In the genomic region with DNA sequence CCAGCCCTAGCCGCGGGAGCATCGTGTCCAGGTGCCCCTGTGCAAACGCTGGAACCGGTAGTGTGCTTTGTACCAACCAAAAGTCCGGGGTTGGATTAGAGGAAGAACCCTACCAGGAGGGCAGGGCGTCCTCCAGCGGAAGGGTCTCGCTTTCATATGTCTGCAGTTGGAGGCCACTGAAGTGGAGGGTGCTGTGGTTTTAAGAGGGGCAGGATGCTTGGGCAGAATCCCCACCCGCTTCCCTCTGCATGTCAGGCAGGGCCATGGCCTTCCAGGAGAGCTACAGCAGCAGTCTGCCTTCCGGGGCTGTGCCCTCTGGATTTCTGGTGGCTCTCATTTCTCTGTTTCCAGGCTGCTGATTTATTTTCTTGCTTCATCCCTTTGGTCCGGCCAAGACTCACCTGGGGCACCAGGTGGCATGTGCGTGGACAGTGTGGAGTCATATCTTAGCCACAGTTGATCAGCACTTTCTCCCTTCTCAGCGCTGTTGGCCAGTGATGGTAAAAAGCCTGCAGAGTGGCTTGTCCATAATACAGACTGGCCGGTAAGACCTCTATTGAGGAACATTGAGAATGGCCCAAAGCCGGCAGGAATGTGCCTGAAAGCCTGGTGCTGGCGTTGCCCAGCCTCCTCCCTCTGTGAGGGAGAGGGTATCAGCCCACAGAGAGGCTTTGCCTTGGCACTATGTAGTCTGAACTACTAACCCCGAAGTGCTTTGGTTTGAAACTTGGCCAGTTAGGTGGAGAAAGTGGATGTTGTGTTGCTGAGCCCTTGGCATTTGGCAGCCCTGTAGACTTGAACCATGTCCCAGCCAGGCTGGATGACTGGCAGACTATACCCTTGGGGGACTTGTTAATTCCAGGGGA, we compare ENCODE assay signal across 8 cellular contexts. TPM values are rescaled to one million over a fixed set of nuclear protein-coding genes. Genes with fewer than 3 reads are reported as not detected.
A peak's percentile ranks its signal among the peaks of the same experiment; 100 is the strongest.
DNase-seq lines count a peak whose midpoint lies in the region; ATAC-seq, FAIRE-seq and TF ChIP-seq lines count a peak whose summit lies in the region.

No MANE protein-coding gene starts in this region.

- no peaks in the 10 kb centered on the region for H3K9me1 ChIP-seq in keratinocyte (ENCODE audit: control insufficient read depth, extremely low read depth, insufficient read depth, low read length)

- H3K4me1 ChIP-seq in adrenal gland (replicated peaks in 1 of 2) (peaks cover 12 to 19% of the 10 kb centered on the region in 2 donors), keratinocyte (ENCODE audit: control insufficient read depth, extremely low read depth, insufficient read depth, low read length) (peaks cover 19% of the 10 kb centered on the region), testis (peaks cover 10% of the 10 kb centered on the region)

- H3K9me3 ChIP-seq in adrenal gland (replicated peaks in 1 of 3) (no peaks in the 10 kb centered on the region), keratinocyte (ENCODE audit: control insufficient read depth, low read depth, low read length) (no peaks in the 10 kb centered on the region), testis (no peaks in the 10 kb centered on the region)

- CTCF ChIA-PET in activated CD8-positive, alpha-beta memory T cell treated with anti-CD3 and anti-CD28 coated beads, Interleukin-2, amount 10 ng/mL, durations not matched to agents 7 days and 5 days (lab: Charles Lee), result no interaction called here

- intact Hi-C loops in adrenal gland (cut with DNase I) (loop anchor here (10.0 kb wide), 1 partner anchor 361 kb away; no protein-coding TSS in a partner anchor), testis (cut with DNase I; ENCODE audit: low total_unique reads) (no loop called here)

- no peaks in the 10 kb centered on the region for H3K9me3 Mint-ChIP-seq in activated CD8-positive, alpha-beta memory T cell treated with anti-CD3 and anti-CD28 coated beads, Interleukin-2, amount 10 ng/mL, durations not matched to agents 7 days and 5 days (ENCODE audit: low read depth)

- TF ChIP-seq CTCF in adrenal gland (IDR thresholded peaks at IDR 0.05) (peak in 1 of 6 experiments; percentile 2), keratinocyte (optimal IDR thresholded peaks at IDR 0.05 in 1 of 3, IDR thresholded peaks at IDR 0.05 in 1 of 3, conservative IDR thresholded peaks at IDR 0.05 in 1 of 3; ENCODE audit: extremely low read depth in 1 of 3, insufficient read depth in 2 of 3, low read length in 3 of 3) (no peak), testis (IDR thresholded peaks at IDR 0.05) (no peak)

- H3K4me1 Mint-ChIP-seq in activated CD8-positive, alpha-beta memory T cell treated with anti-CD3 and anti-CD28 coated beads, Interleukin-2, amount 10 ng/mL, durations not matched to agents 7 days and 5 days, result peaks cover 12% of the 10 kb centered on the region

- H3K27me3 Mint-ChIP-seq in activated CD8-positive, alpha-beta memory T cell treated with anti-CD3 and anti-CD28 coated beads, Interleukin-2, amount 10 ng/mL, durations not matched to agents 7 days and 5 days, result peaks cover 56% of the 10 kb centered on the region

- no peak overlapping the region for H3K27ac Mint-ChIP-seq in activated CD8-positive, alpha-beta memory T cell treated with anti-CD3 and anti-CD28 coated beads, Interleukin-2, amount 10 ng/mL, durations not matched to agents 7 days and 5 days

- H3K4me3 ChIP-seq in adrenal gland (peak overlapping the region in 3 of 4 donors; percentile 25 to 78 (median 53)), keratinocyte (ENCODE audit: control insufficient read depth in 2 of 3, extremely low read depth in 1 of 3, insufficient read depth in 2 of 3, low read depth in 1 of 3, low read length in 3 of 3) (peak overlapping the region; percentile 53 to 83 (median 70)), testis (peak overlapping the region; percentile 51 to 54)

- H3K27me3 ChIP-seq in adrenal gland (no peaks in the 10 kb centered on the region), keratinocyte (ENCODE audit: control insufficient read depth, extremely low read depth, insufficient read depth, low read length) (no peaks in the 10 kb centered on the region), testis (no peaks in the 10 kb centered on the region)

- H3K27ac ChIP-seq in adrenal gland, result no peak overlapping the region
- H3K27ac ChIP-seq in keratinocyte (ENCODE audit: control insufficient read depth, insufficient read depth, low read length), result peak overlapping the region; percentile 17
- no peak overlapping the region for H3K27ac ChIP-seq in testis

- peak; percentile 68 for FAIRE-seq in keratinocyte (lab: Jason Lieb, UNC)

- TF ChIP-seq POLR2A in adrenal gland (IDR thresholded peaks at IDR 0.05), result no peak
- no peak for TF ChIP-seq POLR2A in testis (IDR thresholded peaks at IDR 0.05)

- peaks cover 2% of the 10 kb centered on the region for H3K36me3 Mint-ChIP-seq in activated CD8-positive, alpha-beta memory T cell treated with anti-CD3 and anti-CD28 coated beads, Interleukin-2, amount 10 ng/mL, durations not matched to agents 7 days and 5 days

- no peak for ATAC-seq in activated CD8-positive, alpha-beta memory T cell treated with anti-CD3 and anti-CD28 coated beads, Interleukin-2, amount 10 ng/mL, durations not matched to agents 7 days and 5 days
- ATAC-seq in GM19328 (IDR thresholded peaks at IDR 0.05; ENCODE audit: unreplicated experiment), result no peak

- DNase-seq in activated CD8-positive, alpha-beta memory T cell treated with anti-CD3 and anti-CD28 coated beads, Interleukin-2, amount 10 ng/mL, durations not matched to agents 7 days and 5 days, result no peak
- no peak for DNase-seq in activated CD8-positive, alpha-beta memory T cell treated with anti-CD3 and anti-CD28 coated beads, Interleukin-2, amount 50 U/mL, for 4 hours
- DNase-seq in adrenal gland, result peak in 1 of 7 donors; percentile 7
- no peak for DNase-seq in keratinocyte (ENCODE audit: low read depth, low spot score)
- DNase-seq in testis, result no peak
- DNase-seq in activated CD4-positive, CD25-positive, alpha-beta regulatory T cell treated with anti-CD3 and anti-CD28 coated beads, Interleukin-2, amount 50 U/mL, for 72 hours, result no peak
- DNase-seq in activated CD4-positive, alpha-beta T cell treated with anti-CD3 and anti-CD28 coated beads, Interleukin-2, amount 50 U/mL, for 4 hours, result no peak

- peak overlapping the region; percentile 72 for H3K9ac ChIP-seq in keratinocyte (ENCODE audit: control insufficient read depth, extremely low read depth, insufficient read depth, low read length)

- H3K79me2 ChIP-seq in keratinocyte (ENCODE audit: control insufficient read depth, insufficient read depth, low read length), result peaks cover 53% of the 10 kb centered on the region

- 36 to 63% (median 46%) methylated on average over 11 to 18 of the region's 18 CpGs for WGBS in adrenal gland, 4 donors
- WGBS in testis, 2 donors, result 38 to 50% methylated on average over 10 to 18 of the region's 18 CpGs

- peak overlapping the region; percentile 86 for H3K4me2 ChIP-seq in keratinocyte (ENCODE audit: control insufficient read depth, extremely low read depth, insufficient read depth, low read depth, low read length)

- H4K20me1 ChIP-seq in keratinocyte (ENCODE audit: control insufficient read depth, extremely low read depth, insufficient read depth, low read length), result peaks cover 8% of the 10 kb centered on the region

- dilution Hi-C loops in keratinocyte (cut with MboI; ENCODE audit: extremely low pct_ligation_motif_present, low sequenced_read_pairs), result no loop called here

- H3K36me3 ChIP-seq in adrenal gland (replicated peaks in 1 of 2) (no peaks in the 10 kb centered on the region), keratinocyte (ENCODE audit: control insufficient read depth in 2 of 2, extremely low read depth in 1 of 2, insufficient read depth in 2 of 2, low read length in 2 of 2) (no peaks in the 10 kb centered on the region), testis (ENCODE audit: low read depth, missing control alignments) (no peaks in the 10 kb centered on the region)

- peak overlapping the region; percentile 15 for H3K4me3 Mint-ChIP-seq in activated CD8-positive, alpha-beta memory T cell treated with anti-CD3 and anti-CD28 coated beads, Interleukin-2, amount 10 ng/mL, durations not matched to agents 7 days and 5 days

- H2AFZ ChIP-seq in keratinocyte (ENCODE audit: control insufficient read depth, low read length), result peak overlapping the region; percentile 0

RNA-seq across cellular contexts. Expression of gene AGAP1, which starts 1.8 kb away (rescaled TPM):
- total RNA-seq in activated CD8-positive, alpha-beta memory T cell treated with anti-CD3 and anti-CD28 coated beads, Interleukin-2, amount 10 ng/mL, durations not matched to agents 7 days and 5 days, result 1 to 10 TPM in 1 of 2 experiments, under 1 TPM in 1; 0.75 to 1.8 TPM
- total RNA-seq in adrenal gland (10 to 100 TPM; 12.9 to 29.6 (median 18.9) TPM), testis (10 to 100 TPM; 40.7 to 45.5 TPM)
- polyA plus RNA-seq in adrenal gland (10 to 100 TPM in 1 of 3 donors, 1 to 10 TPM in 2; 5.3 to 11.0 (median 7.0) TPM), keratinocyte (12.6 to 13.7 TPM (median 13.5 TPM) in 3 replicates), testis (ENCODE audit: insufficient read depth, low read depth, low replicate concordance) (21.4 TPM)
- polyA plus RNA-seq in keratinocyte (2011; ENCODE audit: low read depth), result 3.3 TPM
- polyA plus RNA-seq in keratinocyte (2011; cell fraction: cytosol; rRNA removed), result 11.5 and 15.0 TPM in 2 replicates
- polyA plus RNA-seq in keratinocyte (2011; cell fraction: nucleus; rRNA removed), result 15.0 and 16.2 TPM in 2 replicates
- 5.1 and 12.0 TPM in 2 replicates for polyA plus RNA-seq in keratinocyte (2012; ENCODE audit: low replicate concordance)
- 37.7 to 84.6 TPM (median 42.6 TPM) in 3 replicates for polyA minus RNA-seq in keratinocyte
- 8.6 TPM for polyA minus RNA-seq in keratinocyte (2011; cell fraction: cytosol; rRNA and poly(A)+ RNA removed)
- polyA minus RNA-seq in keratinocyte (2011; cell fraction: nucleus; rRNA and poly(A)+ RNA removed), result 19.2 and 31.5 TPM in 2 replicates

Comparison
In these comparisons a context has a peak if more than half of its experiments do, and no peak if none do; other contexts are left out.
1. RNA of gene AGAP1, which starts 1.8 kb away (total RNA-seq): 40.7 to 45.5 TPM in testis and 12.9 to 29.6 TPM in adrenal gland; 0.75 to 1.8 TPM in activated CD8-positive, alpha-beta memory T cell treated with anti-CD3 and anti-CD28 coated beads, Interleukin-2, amount 10 ng/mL, durations not matched to agents 7 days and 5 days; every median in the first group is over 4 times any median in the second.
2. Peak in every context shown above with its lines, with median percentiles within 50 percentile points of each other: H3K4me3 ChIP-seq.